Comparison of ENCODE assay signal across 8 cellular contexts in the genomic region with DNA sequence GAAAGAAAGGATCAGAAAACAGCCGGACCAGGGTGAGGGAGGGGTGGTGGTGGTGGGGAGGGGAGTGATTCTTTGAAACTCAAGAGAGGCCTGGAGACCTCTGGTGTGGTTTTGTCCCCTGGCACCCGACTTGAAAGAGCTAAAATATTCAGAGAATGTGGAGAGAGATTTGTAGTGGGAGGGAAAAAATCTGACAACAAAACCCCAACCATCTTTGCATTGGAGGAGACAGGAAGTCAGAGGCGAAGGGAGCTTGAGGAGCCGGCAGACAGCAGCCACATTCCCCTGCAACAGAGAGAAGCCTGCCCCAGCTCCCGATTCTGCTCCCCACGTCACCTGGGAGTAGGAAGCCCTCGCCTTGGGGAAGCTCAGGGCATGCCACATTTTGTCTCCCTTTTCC.
DNase-seq lines count a peak whose midpoint lies in the region; ATAC-seq and TF ChIP-seq lines count a peak whose summit lies in the region.

No MANE protein-coding gene starts in this region.

- peak overlapping the region; percentile 65 for H3K4me2 ChIP-seq in GM23338

- CTCF ChIA-PET in AG04450 (lab: Charles Lee): interaction anchor here (1.0 to 1.3 kb wide), 3 partner anchors 19 to 174 kb away, joined by 3 to 8 read pairs (median 7); no protein-coding TSS in a partner anchor

- H3K9me3 ChIP-seq in AG04450 (ENCODE audit: control insufficient read depth, insufficient read depth, low read length) (no peaks in the 10 kb centered on the region; the same call in 1 of the 2 replicates), adipocyte (ENCODE audit: control insufficient read depth, low read length) (no peaks in the 10 kb centered on the region), WERI-Rb-1 (ENCODE audit: severe bottlenecking) (no peaks in the 10 kb centered on the region)

- H3F3A ChIP-seq in GM23338 (replicated peaks; ENCODE audit: low read depth): 0 out of 2 replicates have a peak, but pooled peaks cover 7% of the 10 kb centered on the region

- TF ChIP-seq CTCF in AG04450 (IDR thresholded peaks at IDR 0.05; ENCODE audit: low read depth, low read length): no peak
- no peak for TF ChIP-seq CTCF in GM23338 (conservative IDR thresholded peaks at IDR 0.05; ENCODE audit: low read depth in 2 of 2)
- no peak for TF ChIP-seq CTCF in WERI-Rb-1 (IDR thresholded peaks at IDR 0.05; ENCODE audit: low read depth, low read length)

- H4K20me1 ChIP-seq in GM23338 (replicated peaks; ENCODE audit: insufficient read depth): no peaks in the 10 kb centered on the region

- peak overlapping the region; percentile 34; the same call in 1 of the 3 replicates for H3K4me3 Mint-ChIP-seq in GM23338
- H3K4me3 Mint-ChIP-seq in memory B cell: peak overlapping the region; percentile 86

- H3K36me3 Mint-ChIP-seq in GM23338 (ENCODE audit: low read depth) (no peaks in the 10 kb centered on the region), memory B cell (no peaks in the 10 kb centered on the region)

- H3K36me3 ChIP-seq in GM23338 (ENCODE audit: insufficient read depth) (no peaks in the 10 kb centered on the region), adipocyte (ENCODE audit: control insufficient read depth, insufficient read depth, low read length, severe bottlenecking) (no peaks in the 10 kb centered on the region), WERI-Rb-1 (no peaks in the 10 kb centered on the region)

- H3K9me2 ChIP-seq in GM23338 (ENCODE audit: insufficient read depth): no peaks in the 10 kb centered on the region

- H3K9me3 Mint-ChIP-seq in GM23338 (no peaks in the 10 kb centered on the region), memory B cell (no peaks in the 10 kb centered on the region)

- DNase-seq in AG04450 (ENCODE audit: low read depth, low spot score) (no peak), GM23338 (ENCODE audit: low spot score) (peak; percentile 92), adipocyte (ENCODE audit: low read depth) (peak; percentile 57), memory B cell (ENCODE audit: low spot score in 2 of 2) (no peak), NCI-H1694 (lab: John Stamatoyannopoulos, UW) (no peak), DMS 273 treated with DMSO at 0.1 percent for 48 hours (lab: John Stamatoyannopoulos, UW) (no peak), COLO668 (lab: John Stamatoyannopoulos, UW; ENCODE audit: unreplicated experiment) (no peak), WERI-Rb-1 (no peak)

- no peaks in the 10 kb centered on the region for H3K27me3 ChIP-seq in AG04450 (ENCODE audit: control insufficient read depth, insufficient read depth, low read length)
- H3K27me3 ChIP-seq in GM23338 (ENCODE audit: insufficient read depth): no peaks in the 10 kb centered on the region
- no peaks in the 10 kb centered on the region for H3K27me3 ChIP-seq in adipocyte (replicated peaks; ENCODE audit: control insufficient read depth, insufficient read depth, low read length)
- no peaks in the 10 kb centered on the region for H3K27me3 ChIP-seq in WERI-Rb-1 (ENCODE audit: insufficient read depth, low read depth, severe bottlenecking)

- POLR2A ChIA-PET in AG04450 (lab: Yijun Ruan, JAX): interaction anchor here (0.6 to 2.0 kb wide), 4 partner anchors 8 to 704 kb away, joined by 4 to 10 read pairs (median 4); no protein-coding TSS in a partner anchor

- H3K27me3 Mint-ChIP-seq in GM23338 (ENCODE audit: insufficient read depth, low read depth, poor library complexity) (peaks cover 23% of the 10 kb centered on the region), memory B cell (no peaks in the 10 kb centered on the region)

- H3K4me1 ChIP-seq in GM23338 (ENCODE audit: insufficient read depth): peaks cover 40% of the 10 kb centered on the region
- peaks cover 23% of the 10 kb centered on the region for H3K4me1 ChIP-seq in adipocyte (ENCODE audit: control insufficient read depth, insufficient read depth, low read length)

- no peak overlapping the region; the same call in 1 of the 2 replicates for H2AFZ ChIP-seq in GM23338

- peaks cover 70% of the 10 kb centered on the region for H3K4me1 Mint-ChIP-seq in GM23338
- H3K4me1 Mint-ChIP-seq in memory B cell: peaks cover 60% of the 10 kb centered on the region

- H3K27ac Mint-ChIP-seq in GM23338 (peak overlapping the region; percentile 88), memory B cell (no peak overlapping the region)

- H3K27ac ChIP-seq in AG04450 (ENCODE audit: low read depth, low read length) (peak overlapping the region; percentile 31), GM23338 (ENCODE audit: low read depth) (peak overlapping the region; percentile 90), WERI-Rb-1 (no peak overlapping the region)

- no peak overlapping the region for H3K9ac ChIP-seq in adipocyte (ENCODE audit: low read length)

- no peaks in the 10 kb centered on the region for H3K79me2 ChIP-seq in GM23338 (replicated peaks; ENCODE audit: insufficient read depth)

- H3K4me3 ChIP-seq in AG04450 (ENCODE audit: low read depth, low read length) (no peak overlapping the region), GM23338 (no peak overlapping the region), adipocyte (ENCODE audit: low read length) (no peak overlapping the region), WERI-Rb-1 (ENCODE audit: low read depth, low read length) (no peak overlapping the region)

- ATAC-seq in GM23338 (peak; percentile 54), memory B cell (ENCODE audit: low read depth) (no peak)

TF ChIP-seq in GM23338, 12 proteins besides CTCF, POLR2A, EP300 and RAD21:
- TF ChIP-seq, protein P1, sequence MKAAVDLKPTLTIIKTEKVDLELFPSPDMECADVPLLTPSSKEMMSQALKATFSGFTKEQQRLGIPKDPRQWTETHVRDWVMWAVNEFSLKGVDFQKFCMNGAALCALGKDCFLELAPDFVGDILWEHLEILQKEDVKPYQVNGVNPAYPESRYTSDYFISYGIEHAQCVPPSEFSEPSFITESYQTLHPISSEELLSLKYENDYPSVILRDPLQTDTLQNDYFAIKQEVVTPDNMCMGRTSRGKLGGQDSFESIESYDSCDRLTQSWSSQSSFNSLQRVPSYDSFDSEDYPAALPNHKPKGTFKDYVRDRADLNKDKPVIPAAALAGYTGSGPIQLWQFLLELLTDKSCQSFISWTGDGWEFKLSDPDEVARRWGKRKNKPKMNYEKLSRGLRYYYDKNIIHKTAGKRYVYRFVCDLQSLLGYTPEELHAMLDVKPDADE (IDR thresholded peaks at IDR 0.05): 0 out of 2 replicates have a peak, but pooled peaks have one; percentile 32
- TF ChIP-seq ZNF114 (CRISPR knock-in tag; IDR thresholded peaks at IDR 0.05): no peak
- TF ChIP-seq JUNB (IDR thresholded peaks at IDR 0.05; ENCODE audit: unreplicated experiment): no peak
- peak; percentile 48; the same call in 1 of the 2 replicates for TF ChIP-seq CREB1 (CRISPR knock-in tag; IDR thresholded peaks at IDR 0.05; ENCODE audit: low read depth)
- no peak for TF ChIP-seq EZH2 (IDR thresholded peaks at IDR 0.05; ENCODE audit: low read depth, unreplicated experiment)

Comparison
In these comparisons a context has a peak if more than half of its experiments do, and no peak if none do; other contexts are left out.
1. DNase-seq: peak in GM23338 (single experiment) and adipocyte (single experiment); none in AG04450 (single experiment), memory B cell (0 of 2), NCI-H1694 (single experiment), DMS 273 treated with DMSO at 0.1 percent for 48 hours (single experiment), COLO668 (single experiment) and WERI-Rb-1 (single experiment).